ENCODE assay signal across 23 cellular contexts in the genomic region with DNA sequence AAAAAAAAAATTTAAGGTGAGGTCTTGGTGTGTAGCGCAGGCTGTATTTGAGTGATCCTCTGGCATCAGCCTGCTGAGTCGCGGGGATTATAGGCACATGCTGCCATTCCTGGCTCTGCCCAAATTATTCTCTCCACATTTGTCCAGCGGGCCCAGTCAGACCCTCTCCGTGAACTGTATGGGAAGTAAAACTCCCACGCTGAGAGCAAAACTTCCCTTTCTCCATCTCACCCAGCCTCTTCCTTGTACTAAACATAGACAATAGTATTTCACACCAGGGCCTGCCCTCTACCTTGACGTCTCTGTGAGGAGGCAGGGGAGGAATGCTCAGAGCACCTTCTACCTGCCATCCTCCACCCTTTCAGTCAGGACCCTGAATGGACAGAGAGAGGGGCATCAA. TPM values are rescaled to one million over a fixed set of nuclear protein-coding genes. Genes with fewer than 3 reads are reported as not detected.
"Had no signal": no experiment of that assay in that cellular context is flagged by ENCODE, and none has a peak within 500 bp of the region (broad histone marks: within the 10 kb centered on the region; RNA-seq: fewer than 3 reads in every experiment).

No MANE protein-coding gene starts in this region.

- H3K27me3 Mint-ChIP-seq: activated B cell treated with CpG ODN at 0.5 μM for 24 hours; activated naive CD8-positive, alpha-beta T cell; brain; central memory CD8-positive, alpha-beta T cell; naive thymus-derived CD8-positive, alpha-beta T cell; T-cell had no signal

- H3K27ac Mint-ChIP-seq: activated B cell treated with CpG ODN at 0.5 μM for 24 hours; activated CD8-positive, alpha-beta T cell treated with anti-CD3 and anti-CD28 coated beads, Interleukin-2, amount 10 ng/mL, durations not matched to agents 7 days and 5 days; activated naive CD8-positive, alpha-beta T cell; naive thymus-derived CD8-positive, alpha-beta T cell; T-cell had no signal

- H3K4me3 Mint-ChIP-seq: activated B cell treated with CpG ODN at 0.5 μM for 24 hours; activated CD8-positive, alpha-beta T cell treated with anti-CD3 and anti-CD28 coated beads, Interleukin-2, amount 10 ng/mL, durations not matched to agents 7 days and 5 days; activated naive CD8-positive, alpha-beta T cell; brain; central memory CD8-positive, alpha-beta T cell; naive thymus-derived CD8-positive, alpha-beta T cell; T-cell had no signal

- H3K9me3 Mint-ChIP-seq: activated B cell treated with CpG ODN at 0.5 μM for 24 hours; brain; central memory CD8-positive, alpha-beta T cell had no signal

- H3K4me1 Mint-ChIP-seq: activated B cell treated with CpG ODN at 0.5 μM for 24 hours; central memory CD8-positive, alpha-beta T cell; T-cell had no signal

- ATAC-seq: activated CD8-positive, alpha-beta T cell treated with anti-CD3 and anti-CD28 coated beads, Interleukin-2, amount 10 ng/mL, durations not matched to agents 7 days and 5 days; left colon; naive thymus-derived CD8-positive, alpha-beta T cell; T-cell had no signal

- DNase-seq: activated B cell treated with CpG ODN at 0.5 μM for 24 hours; activated CD4-positive, alpha-beta T cell treated with anti-CD3 and anti-CD28 coated beads for 48 hours; activated CD8-positive, alpha-beta memory T cell treated with anti-CD3 and anti-CD28 coated beads, Interleukin-2, amount 50 U/mL, for 4 hours; activated CD8-positive, alpha-beta T cell treated with anti-CD3 and anti-CD28 coated beads, Interleukin-2, amount 10 ng/mL, durations not matched to agents 7 days and 5 days; activated gamma-delta T cell; activated T-cell treated with anti-CD3 and anti-CD28 coated beads, Interleukin-2, amount 50 U/mL, for 48 hours; amniotic stem cell; effector memory CD4-positive, alpha-beta T cell; foreskin melanocyte; left colon; mammary epithelial cell; naive thymus-derived CD8-positive, alpha-beta T cell; small intestine; stimulated activated CD4-positive, alpha-beta T cell treated with anti-CD3 and anti-CD28 coated beads, Interleukin-4, amount 100 ng/mL, for 24 hours; stimulated activated naive CD4-positive, alpha-beta T cell treated with Interleukin-2 at 50 U/mL for 16 hours; substantia nigra; T-cell; trophoblast cell had no signal

RNA-seq across cellular contexts. Expression of a gene that starts 45.9 kb away (rescaled TPM):
- total RNA-seq: activated B cell treated with CpG ODN at 0.5 μM for 24 hours, fibroblast of lung had no signal

RNA-seq across cellular contexts. Expression of a gene that starts 48.0 kb away (rescaled TPM):
- total RNA-seq: activated B cell treated with CpG ODN at 0.5 μM for 24 hours; activated CD8-positive, alpha-beta T cell treated with anti-CD3 and anti-CD28 coated beads, Interleukin-2, amount 10 ng/mL, durations not matched to agents 7 days and 5 days; fibroblast of lung; left colon; mammary epithelial cell; mucosa of gallbladder; naive thymus-derived CD8-positive, alpha-beta T cell; T-cell had no signal
